Comparison of ENCODE assay signal across 8 cellular contexts in genomic region chr15:75640483-75641175, GRCh38. TPM values are rescaled to one million over a fixed set of nuclear protein-coding genes. Genes with fewer than 3 reads are reported as not detected.
DNase-seq lines count a peak whose midpoint lies in the region; ATAC-seq and TF ChIP-seq lines count a peak whose summit lies in the region.

No MANE protein-coding gene starts in this region.

- H3K27me3 ChIP-seq in PC-9 (ENCODE audit: insufficient read depth, low read depth) (no peaks in the 10 kb centered on the region), prostate gland (replicated peaks; ENCODE audit: insufficient read depth) (no peaks in the 10 kb centered on the region)

- H3K9me3 ChIP-seq in PC-9 (ENCODE audit: insufficient read depth, low read depth) (no peaks in the 10 kb centered on the region), prostate gland (no peaks in the 10 kb centered on the region)

- TF ChIP-seq CTCF in PC-9 (conservative IDR thresholded peaks at IDR 0.05) (peak; percentile 58), prostate gland (IDR thresholded peaks at IDR 0.05) (no peak)

- DNase-seq in DMS 273 treated with DMSO at 0.1 percent for 48 hours (lab: John Stamatoyannopoulos, UW) (peak; percentile 18), HuH-7 (ENCODE audit: low spot score) (peak; percentile 69), PC-9 (peak; percentile 49 to 58), Right ventricle myocardium superior (peak; percentile 61), prostate gland (ENCODE audit: low spot score) (no peak), ureter (ENCODE audit: low spot score) (no peak)
- peak; percentile 53 for DNase-seq in activated naive CD4-positive, alpha-beta T cell treated with Interleukin-2 at 50 U/mL for 16 hours

- H3K79me2 ChIP-seq in PC-9 (ENCODE audit: low read depth), result peaks cover 43% of the 10 kb centered on the region

- peak overlapping the region; percentile 83 for H3K4me2 ChIP-seq in PC-9

- 4% methylated on average over 17 of the region's 17 CpGs for WGBS in prostate gland

- H3K4me1 ChIP-seq in PC-9 (replicated peaks; ENCODE audit: insufficient read depth) (peaks cover 41% of the 10 kb centered on the region), prostate gland (replicated peaks) (peaks cover 12% of the 10 kb centered on the region)

- POLR2A ChIA-PET in PC-9 (lab: Charles Lee; ENCODE audit: unreplicated experiment), result interaction anchor here (0.6 to 1.2 kb wide), 5 partner anchors 15 to 247 kb away, joined by 3 to 21 read pairs (median 6); partner anchors contain the start of genes SIN3A and SNUPN

- H3K27ac ChIP-seq in PC-9 (peak overlapping the region; percentile 70), prostate gland (peak overlapping the region; percentile 82 to 88)

- TF ChIP-seq POLR2A in prostate gland (IDR thresholded peaks at IDR 0.05), result no peak

- intact Hi-C loops in PC-9 (cut with micrococcal nuclease; ENCODE audit: unreplicated experiment), result loop anchor here (2.0 to 5.0 kb wide), 6 partner anchors 14 to 273 kb away; partner anchors contain the start of gene MAN2C1
- intact Hi-C loops in Right ventricle myocardium superior (cut with DNase I), result no loop called here
- intact Hi-C loops in prostate gland (cut with DNase I), result loop anchor here (5.0 kb wide), 1 partner anchor 97 kb away; no protein-coding TSS in a partner anchor

- peak overlapping the region; percentile 84 for H2AFZ ChIP-seq in PC-9

- H3K36me3 ChIP-seq in PC-9 (ENCODE audit: low read depth), result no peaks in the 10 kb centered on the region; the same call in 1 of the 2 replicates
- no peaks in the 10 kb centered on the region for H3K36me3 ChIP-seq in prostate gland

- BruUV-seq in PC-9 (replicated peaks; lab: Mats Ljungman, UMichigan), result TSS peak; percentile 96

- ATAC-seq in GM21515 (IDR thresholded peaks at IDR 0.05; ENCODE audit: unreplicated experiment) (peak; percentile 41), Right ventricle myocardium superior (ENCODE audit: poor library complexity) (peak; percentile 32)

- peaks cover 23% of the 10 kb centered on the region for H3F3A ChIP-seq in PC-9 (ENCODE audit: insufficient read depth, low read depth)

- H4K20me1 ChIP-seq in PC-9 (ENCODE audit: insufficient read depth), result peaks cover 8% of the 10 kb centered on the region

- H3K4me3 ChIP-seq in PC-9, result peak overlapping the region; percentile 88
- H3K4me3 ChIP-seq in prostate gland, result peak overlapping the region; percentile 62 to 89

- H3K9me2 ChIP-seq in PC-9 (ENCODE audit: insufficient read depth), result no peaks in the 10 kb centered on the region

- CTCF ChIA-PET in PC-9 (lab: Charles Lee), result interaction anchor here (0.6 to 1.0 kb wide), 2 partner anchors 20 to 273 kb away, joined by 3 read pairs; no protein-coding TSS in a partner anchor

RNA-seq across cellular contexts. Expression of gene IMP3, which starts 0.6 kb away (rescaled TPM):
- 45.4 and 53.0 TPM in 2 replicates for total RNA-seq in PC-9 (2021)
- total RNA-seq in Right ventricle myocardium superior, result 41.7 TPM
- 100 to 1,000 TPM; 125 to 277 TPM for total RNA-seq in prostate gland
- 63.9 TPM for total RNA-seq in ureter

RNA-seq across cellular contexts. Expression of gene SNX33, which starts 7.1 kb away (rescaled TPM):
- total RNA-seq in PC-9 (2021) (27.8 and 27.9 TPM in 2 replicates), Right ventricle myocardium superior (12.4 TPM), prostate gland (10 to 100 TPM; 23.6 to 25.6 TPM), ureter (34.2 TPM)

RNA-seq across cellular contexts. Expression of gene SNUPN, which starts 15.1 kb away (rescaled TPM):
- total RNA-seq in PC-9 (2021) (37.6 and 40.0 TPM in 2 replicates), Right ventricle myocardium superior (16.9 TPM), prostate gland (10 to 100 TPM; 17.7 to 21.6 TPM), ureter (20.8 TPM)

Comparison
In these comparisons a context has a peak if more than half of its experiments do, and no peak if none do; other contexts are left out.
1. DNase-seq: peak in DMS 273 treated with DMSO at 0.1 percent for 48 hours (single experiment), HuH-7 (single experiment), PC-9 (2 of 2), activated naive CD4-positive, alpha-beta T cell treated with Interleukin-2 at 50 U/mL for 16 hours (single experiment) and Right ventricle myocardium superior (single experiment); none in prostate gland (single experiment) and ureter (single experiment).